Comparison of ENCODE assay signal across 8 cellular contexts in the genomic region with DNA sequence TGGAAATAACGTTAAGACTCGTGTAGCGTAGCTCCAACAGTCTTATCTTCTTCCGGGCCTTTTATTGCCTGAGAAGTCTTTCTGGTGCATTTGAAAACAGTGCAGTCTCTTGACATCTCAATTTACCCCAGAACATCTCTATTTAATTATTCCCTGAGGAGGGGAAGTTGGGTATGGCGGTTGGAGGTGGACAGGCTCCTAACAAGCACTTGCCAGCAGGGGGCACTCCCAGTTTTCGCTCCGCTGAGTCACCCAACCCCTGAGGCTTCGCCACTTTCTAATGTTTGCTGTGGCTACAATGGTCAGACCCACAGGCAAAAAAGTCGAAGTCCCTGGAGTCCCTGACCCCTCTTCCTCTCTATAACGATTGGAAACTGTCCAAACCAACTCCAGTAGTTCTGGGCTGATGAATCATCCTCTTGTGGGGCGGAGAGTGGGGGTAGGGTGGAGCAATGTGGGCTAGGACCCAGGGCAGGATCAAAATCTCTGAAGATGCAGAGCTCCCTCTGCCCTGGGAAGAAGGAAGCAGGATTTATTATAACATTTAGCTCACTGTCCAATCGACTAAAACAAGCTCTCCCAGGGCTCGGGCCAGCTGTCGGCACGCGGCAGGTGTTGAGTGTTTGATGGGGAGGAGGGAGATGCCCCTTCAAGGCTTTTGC.
DNase-seq lines count a peak whose midpoint lies in the region; ATAC-seq, FAIRE-seq and TF ChIP-seq lines count a peak whose summit lies in the region.

No MANE protein-coding gene starts in this region.

- TF ChIP-seq POLR2A in uterus (IDR thresholded peaks at IDR 0.05) (no peak), H54 (IDR thresholded peaks at IDR 0.05; ENCODE audit: low read depth, low read length) (no peak)

- no peak for FAIRE-seq in H54 (lab: Jason Lieb, UNC)

- no peaks in the 10 kb centered on the region for H3K9me3 Mint-ChIP-seq in chondrocyte (ENCODE audit: low read depth)

- DNase-seq in DMS53 treated with DMSO at 0.1 percent for 48 hours (lab: John Stamatoyannopoulos, UW; ENCODE audit: unreplicated experiment), result peak; percentile 85
- peak; percentile 54 to 87 for DNase-seq in NCI-H524 (lab: John Stamatoyannopoulos, UW)
- no peak for DNase-seq in chondrocyte (ENCODE audit: low spot score)
- peak; percentile 61 for DNase-seq in left lobe of liver (ENCODE audit: low spot score)
- peak; percentile 33 to 44 for DNase-seq in uterus
- no peak for DNase-seq in H54 (ENCODE audit: insufficient read length, low spot score)

- no peaks in the 10 kb centered on the region for H3K9me3 ChIP-seq in uterus

- H3K36me3 ChIP-seq in uterus, result no peaks in the 10 kb centered on the region

- peaks cover 12% of the 10 kb centered on the region for H3K4me1 Mint-ChIP-seq in chondrocyte (ENCODE audit: low read depth)

- H3K27me3 Mint-ChIP-seq in chondrocyte (ENCODE audit: low read depth), result peaks cover 27% of the 10 kb centered on the region

- no peak overlapping the region for H3K4me3 ChIP-seq in uterus

- TF ChIP-seq CTCF in chondrocyte (IDR thresholded peaks at IDR 0.05) (peak; percentile 78), uterus (IDR thresholded peaks at IDR 0.05) (peak; percentile 25 to 46 (median 32))

- no peak overlapping the region for H3K27ac ChIP-seq in uterus

- H3K4me1 ChIP-seq in uterus, result peaks cover 0 to 5% of the 10 kb centered on the region in 2 donors

- H3K27ac Mint-ChIP-seq in chondrocyte (ENCODE audit: unreplicated experiment), result no peak overlapping the region

- peak; percentile 53 for ATAC-seq in GM21529 (IDR thresholded peaks at IDR 0.05; ENCODE audit: unreplicated experiment)
- peak; percentile 98 for ATAC-seq in left lobe of liver
- no peak for ATAC-seq in HG03108 (IDR thresholded peaks at IDR 0.05; ENCODE audit: unreplicated experiment)

- H3K27me3 ChIP-seq in uterus, result no peaks in the 10 kb centered on the region

- intact Hi-C loops in uterus (cut with DNase I; ENCODE audit: low total_unique reads), result no loop called here

- H3K4me3 Mint-ChIP-seq in chondrocyte (ENCODE audit: unreplicated experiment), result no peak overlapping the region

- H3K36me3 Mint-ChIP-seq in chondrocyte (ENCODE audit: low read depth), result no peaks in the 10 kb centered on the region

Comparison
In these comparisons a context has a peak if more than half of its experiments do, and no peak if none do; other contexts are left out.
1. DNase-seq: peak in DMS53 treated with DMSO at 0.1 percent for 48 hours (single experiment), NCI-H524 (2 of 2), left lobe of liver (single experiment) and uterus (2 of 2); none in chondrocyte (single experiment) and H54 (single experiment).